Comparison of ENCODE assay signal across 9 cellular contexts in the genomic region with DNA sequence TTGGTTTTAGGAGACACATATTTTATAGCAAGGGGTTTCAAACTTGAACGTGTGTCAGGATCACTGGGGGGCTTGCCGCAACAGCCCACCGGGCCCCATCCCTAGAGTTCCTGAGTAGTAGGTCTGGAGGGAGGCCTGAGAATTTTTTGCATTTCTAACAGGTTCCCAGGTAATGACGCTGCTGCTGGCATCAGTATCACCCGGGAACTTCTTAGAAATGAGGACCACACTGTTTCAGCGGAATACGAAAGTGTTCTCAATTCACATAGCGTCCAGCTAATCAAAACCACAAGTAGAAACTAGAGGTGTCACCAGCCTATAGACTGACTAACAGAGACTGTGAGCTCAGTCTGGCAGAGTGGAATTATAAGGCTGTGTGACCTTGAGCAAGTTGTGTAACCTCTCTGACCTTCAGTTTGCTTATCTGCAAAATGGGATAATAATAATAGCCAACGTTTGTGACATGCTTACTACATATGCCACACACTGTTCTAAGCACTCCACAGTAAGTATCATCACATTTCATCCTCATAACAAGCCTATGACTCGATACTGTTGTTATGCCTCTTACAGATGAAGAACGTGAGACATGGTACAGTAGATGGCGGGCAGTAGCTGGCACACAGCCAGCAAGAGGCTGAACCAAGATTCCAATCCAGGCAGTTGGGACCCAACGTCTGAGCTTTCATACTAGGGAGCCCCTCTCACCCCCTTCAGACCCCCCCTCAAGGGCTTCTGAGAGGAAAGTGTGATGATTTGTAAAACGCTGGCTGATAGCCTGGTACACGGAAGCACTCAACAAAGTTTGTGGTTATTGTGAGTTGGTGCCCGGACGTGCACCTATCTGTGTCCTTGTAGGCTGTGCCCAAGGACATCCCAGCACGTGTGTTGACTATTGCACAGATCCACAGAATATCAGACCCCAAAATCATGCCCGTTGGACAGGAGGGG. TPM values are rescaled to one million over a fixed set of nuclear protein-coding genes. Genes with fewer than 3 reads are reported as not detected.
A peak's percentile ranks its signal among the peaks of the same experiment; 100 is the strongest.
DNase-seq lines count a peak whose midpoint lies in the region; ATAC-seq and FAIRE-seq lines count a peak whose summit lies in the region.
"Had no signal": no experiment of that assay in that cellular context is flagged by ENCODE, and none has a peak within 500 bp of the region (broad histone marks: within the 10 kb centered on the region; RNA-seq: fewer than 3 reads in every experiment).

No MANE protein-coding gene starts in this region.

- FAIRE-seq in GM19239 (lab: Jason Lieb, UNC) = no peak

- H3K36me3 ChIP-seq in thymus (ENCODE audit: control insufficient read depth, insufficient read depth) = no peaks in the 10 kb centered on the region

- peaks cover 9% of the 10 kb centered on the region for H3K4me1 ChIP-seq in thymus (ENCODE audit: control insufficient read depth, insufficient read depth, low read length)

- H3K4me3 ChIP-seq in thymus (ENCODE audit: low read length) = no peak overlapping the region

- no peak for ATAC-seq in left lobe of liver
- ATAC-seq in GM21367 (IDR thresholded peaks at IDR 0.05; ENCODE audit: unreplicated experiment) = no peak

- H3K27me3 ChIP-seq in thymus (ENCODE audit: control insufficient read depth, insufficient read depth) = no peaks in the 10 kb centered on the region

- 78% methylated on average over 19 of the region's 19 CpGs for WGBS in thymus

- no peaks in the 10 kb centered on the region for H3K9me3 ChIP-seq in thymus (ENCODE audit: control insufficient read depth)

- DNase-seq in NCI-H748 (lab: John Stamatoyannopoulos, UW; ENCODE audit: unreplicated experiment) (peak; percentile 7), NCI-H748 treated with DMSO at 0.1 percent for 48 hours (lab: John Stamatoyannopoulos, UW) (no peak), activated T-helper 1 cell treated with Interleukin-2 at 50 U/mL for 16 hours (ENCODE audit: low read depth) (peak; percentile 29), left lobe of liver (ENCODE audit: low spot score) (peak; percentile 42), SKM-1 (lab: John Stamatoyannopoulos, UW; ENCODE audit: unreplicated experiment) (no peak), GM19239 (ENCODE audit: insufficient read length, low spot score) (no peak)
- DNase-seq: 8988T had no signal

- peak overlapping the region; percentile 42 for H3K27ac ChIP-seq in thymus (ENCODE audit: low read depth)

RNA-seq across cellular contexts. Expression of gene ICAM2, which starts 4.6 kb away (rescaled TPM):
- total RNA-seq in left lobe of liver = 5.3 TPM
- polyA plus RNA-seq in thymus = 38.6 TPM

RNA-seq across cellular contexts. Expression of gene PRR29, which starts 26.9 kb away (rescaled TPM):
- 0.18 TPM for total RNA-seq in left lobe of liver
- 0.43 TPM for polyA plus RNA-seq in thymus

RNA-seq across cellular contexts. Expression of gene SCN4A, which starts 52.3 kb away (rescaled TPM):
- 0.10 TPM for total RNA-seq in left lobe of liver
- 0.46 TPM for polyA plus RNA-seq in thymus

Comparison
In these comparisons a context has a peak if more than half of its experiments do, and no peak if none do; other contexts are left out.
1. DNase-seq: peak in NCI-H748 (single experiment), activated T-helper 1 cell treated with Interleukin-2 at 50 U/mL for 16 hours (single experiment) and left lobe of liver (single experiment); none in NCI-H748 treated with DMSO at 0.1 percent for 48 hours (single experiment), SKM-1 (single experiment) and GM19239 (single experiment).